Comparison of ENCODE assay signal across 18 cellular contexts in the genomic region with DNA sequence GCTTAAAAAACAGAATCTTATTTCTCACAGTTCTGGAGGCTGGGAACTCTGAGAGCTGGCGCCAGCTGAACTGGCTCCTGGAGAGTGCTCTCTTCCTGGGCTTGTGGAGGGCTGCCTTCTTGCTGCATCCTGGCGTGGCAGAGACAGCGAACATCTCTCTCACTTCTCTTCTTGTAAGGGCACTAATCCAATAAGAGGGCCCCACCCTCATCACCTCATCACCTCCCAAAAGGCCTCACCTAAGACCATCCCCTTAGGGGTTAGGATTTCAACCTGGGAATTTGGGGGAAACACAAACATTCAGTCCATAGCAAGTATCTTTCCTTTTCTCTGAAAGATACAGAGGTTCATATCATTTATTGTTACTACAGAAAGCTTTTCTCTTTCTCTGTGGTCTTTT. TPM values are rescaled to one million over a fixed set of nuclear protein-coding genes. Genes with fewer than 3 reads are reported as not detected.
DNase-seq lines count a peak whose midpoint lies in the region; ATAC-seq lines count a peak whose summit lies in the region.
"Had no signal": no experiment of that assay in that cellular context is flagged by ENCODE, and none has a peak within 500 bp of the region (broad histone marks: within the 10 kb centered on the region; RNA-seq: fewer than 3 reads in every experiment).

No MANE protein-coding gene starts in this region.

- H4K20me1 ChIP-seq in BLaER1: no peaks in the 10 kb centered on the region
- H4K20me1 ChIP-seq: BLaER1 treated with 17β-estradiol and CSF1 and Interleukin-3, amounts not matched to agents 10 nM and 100 nM had no signal

- H3K4me3 ChIP-seq in BLaER1: no peak overlapping the region
- H3K4me3 ChIP-seq: BLaER1 treated with 17β-estradiol and CSF1 and Interleukin-3, amounts not matched to agents 10 nM and 100 nM had no signal

- DNase-seq in mesenteric fat pad (ENCODE audit: low spot score) (peak; percentile 41), posterior vena cava (ENCODE audit: low spot score) (peak; percentile 18), foreskin melanocyte (no peak)
- DNase-seq: 8988T; ACHN; BE2C; Caco-2; Calu3; CD4-positive, alpha-beta T cell; CD8-positive, alpha-beta T cell; DMS79 treated with DMSO at 0.1 percent for 48 hours; GF-D8 had no signal

- no peaks in the 10 kb centered on the region for H3K36me3 Mint-ChIP-seq in activated T-helper 17 cell treated with anti-CD3 and anti-CD28 coated beads, Interleukin-2, amount 50 U/mL, for 72 hours (ENCODE audit: low read depth)
- H3K36me3 Mint-ChIP-seq: CD8-positive, alpha-beta T cell had no signal

- peaks cover 8% of the 10 kb centered on the region; the same call in 1 of the 2 replicates for H3K9me3 ChIP-seq in BLaER1
- H3K9me3 ChIP-seq: BE2C, Caco-2 had no signal

- H3K27me3 ChIP-seq in BLaER1: no peaks in the 10 kb centered on the region
- H3K27me3 ChIP-seq: BLaER1 treated with 17β-estradiol and CSF1 and Interleukin-3, amounts not matched to agents 10 nM and 100 nM had no signal

- no peak overlapping the region for H3K4me3 Mint-ChIP-seq in activated T-helper 17 cell treated with anti-CD3 and anti-CD28 coated beads, Interleukin-2, amount 50 U/mL, for 72 hours
- H3K4me3 Mint-ChIP-seq: CD4-positive, alpha-beta T cell; CD8-positive, alpha-beta T cell had no signal

- H3K27ac Mint-ChIP-seq in activated T-helper 17 cell treated with anti-CD3 and anti-CD28 coated beads, Interleukin-2, amount 50 U/mL, for 72 hours: peak overlapping the region; percentile 15
- H3K27ac Mint-ChIP-seq: CD4-positive, alpha-beta T cell; CD8-positive, alpha-beta T cell had no signal

- H3K9me3 Mint-ChIP-seq in activated T-helper 17 cell treated with anti-CD3 and anti-CD28 coated beads, Interleukin-2, amount 50 U/mL, for 72 hours: no peaks in the 10 kb centered on the region
- H3K9me3 Mint-ChIP-seq: CD4-positive, alpha-beta T cell; CD8-positive, alpha-beta T cell had no signal

- intact Hi-C loops in posterior vena cava (cut with DNase I): no loop called here

- ATAC-seq in activated T-helper 17 cell treated with anti-CD3 and anti-CD28 coated beads, Interleukin-2, amount 50 U/mL, for 72 hours (replicated peaks): no peak
- no peak for ATAC-seq in HG03354 (IDR thresholded peaks at IDR 0.05; ENCODE audit: poor library complexity, severe bottlenecking, unreplicated experiment)
- no peak for ATAC-seq in HG03045 (IDR thresholded peaks at IDR 0.05; ENCODE audit: unreplicated experiment)
- ATAC-seq: CD8-positive, alpha-beta T cell had no signal

- no peak overlapping the region for H3K27ac ChIP-seq in BLaER1
- H3K27ac ChIP-seq: C4-2B had no signal

- peaks cover 15% of the 10 kb centered on the region for H3K4me1 Mint-ChIP-seq in activated T-helper 17 cell treated with anti-CD3 and anti-CD28 coated beads, Interleukin-2, amount 50 U/mL, for 72 hours

- H3K27me3 Mint-ChIP-seq in activated T-helper 17 cell treated with anti-CD3 and anti-CD28 coated beads, Interleukin-2, amount 50 U/mL, for 72 hours: no peaks in the 10 kb centered on the region
- H3K27me3 Mint-ChIP-seq: CD4-positive, alpha-beta T cell had no signal

- no peaks in the 10 kb centered on the region for H3K36me3 ChIP-seq in BLaER1
- H3K36me3 ChIP-seq: BE2C; BLaER1 treated with 17β-estradiol and CSF1 and Interleukin-3, amounts not matched to agents 10 nM and 100 nM had no signal

- H3K4me1 ChIP-seq in BLaER1: peaks cover 80% of the 10 kb centered on the region
- H3K4me1 ChIP-seq: BE2C, Caco-2 had no signal

- no peak overlapping the region for H3K9ac ChIP-seq in BLaER1

- peak overlapping the region; percentile 99; the same call in 1 of the 2 replicates for H3K4me2 ChIP-seq in BLaER1

RNA-seq across cellular contexts. Expression of gene PNLDC1, which starts 23.9 kb away (rescaled TPM):
- total RNA-seq in activated T-helper 17 cell treated with anti-CD3 and anti-CD28 coated beads, Interleukin-2, amount 50 U/mL, for 72 hours: under 1 TPM; 0.74 to 0.82 TPM
- total RNA-seq in mesenteric fat pad (not detected), posterior vena cava (under 1 TPM in 1 of 2 donors, not detected in 1; 0.19 TPM)
- total RNA-seq: CD8-positive, alpha-beta T cell had no signal

RNA-seq across cellular contexts. Expression of gene MRPL18, which starts 33.7 kb away (rescaled TPM):
- total RNA-seq in activated T-helper 17 cell treated with anti-CD3 and anti-CD28 coated beads, Interleukin-2, amount 50 U/mL, for 72 hours: 100 to 1,000 TPM in 1 of 2 donors, 10 to 100 TPM in 1; 61.9 to 124 TPM
- total RNA-seq in mesenteric fat pad: 59.3 TPM
- 10 to 100 TPM; 62.9 to 66.4 TPM for total RNA-seq in posterior vena cava

RNA-seq across cellular contexts. Expression of gene TCP1, which starts 34.6 kb away (rescaled TPM):
- 100 to 1,000 TPM; 321 to 554 TPM for total RNA-seq in activated T-helper 17 cell treated with anti-CD3 and anti-CD28 coated beads, Interleukin-2, amount 50 U/mL, for 72 hours
- total RNA-seq in mesenteric fat pad (170 TPM), posterior vena cava (100 to 1,000 TPM; 116 to 137 TPM)
